In the genomic region with DNA sequence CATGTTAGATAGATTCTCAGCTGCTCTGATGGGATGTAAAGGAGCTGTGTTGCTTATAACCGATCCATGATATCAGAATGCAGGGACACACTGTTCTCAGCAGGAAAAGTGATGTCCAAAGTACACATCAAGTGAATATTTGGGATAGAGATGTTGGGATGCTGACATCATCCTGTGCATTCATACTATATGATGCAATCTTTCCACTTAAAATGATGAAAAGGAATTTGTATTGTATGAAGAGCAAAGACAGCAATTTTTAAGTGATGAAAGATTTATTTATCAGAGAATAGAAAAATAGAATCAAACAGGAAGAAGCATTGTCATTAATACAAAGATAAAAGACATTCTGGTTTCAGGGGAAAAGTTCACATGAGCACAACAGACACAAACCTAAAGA, we compare ENCODE assay signal across 27 cellular contexts.
A peak's percentile ranks its signal among the peaks of the same experiment; 100 is the strongest.
DNase-seq lines count a peak whose midpoint lies in the region; ATAC-seq and TF ChIP-seq lines count a peak whose summit lies in the region.
"Had no signal": no experiment of that assay in that cellular context is flagged by ENCODE, and none has a peak within 500 bp of the region (broad histone marks: within the 10 kb centered on the region; RNA-seq: fewer than 3 reads in every experiment).

No MANE protein-coding gene starts in this region.

- H3K9ac ChIP-seq in BLaER1, result no peak overlapping the region

- TF ChIP-seq CTCF in chondrocyte (IDR thresholded peaks at IDR 0.05) (no peak), upper lobe of left lung (IDR thresholded peaks at IDR 0.05) (no peak), lower leg skin (IDR thresholded peaks at IDR 0.05) (no peak)

- intact Hi-C loops in lower leg skin (cut with DNase I; ENCODE audit: low total_unique reads), result no loop called here

- TF ChIP-seq POLR2A in upper lobe of left lung (IDR thresholded peaks at IDR 0.05), result no peak
- TF ChIP-seq POLR2A in lower leg skin (IDR thresholded peaks at IDR 0.05), result no peak

- H3K27ac ChIP-seq in BLaER1 (peak overlapping the region; percentile 81), KOPT-K1 (ENCODE audit: low read depth, low read length, poor library complexity, severe bottlenecking) (peak overlapping the region; percentile 97), upper lobe of left lung (peak overlapping the region in 1 of 4 donors; percentile 1)
- H3K27ac ChIP-seq: RWPE1, vagina had no signal

- no peak overlapping the region for H3K4me3 Mint-ChIP-seq in chondrocyte (ENCODE audit: unreplicated experiment)
- H3K4me3 Mint-ChIP-seq: activated CD4-positive, alpha-beta T cell treated with anti-CD3 and anti-CD28 coated beads for 36 hours; activated naive CD8-positive, alpha-beta T cell treated with anti-CD3 and anti-CD28 coated beads, Interleukin-2, amount 10 ng/mL, durations not matched to agents 7 days and 5 days; B cell; immature natural killer cell; stimulated activated memory B cell treated with anti-CD40 and anti-IgM and Interleukin-4, amounts not matched to agents 10 μg/mL and 1 μg/mL and 100 μg/mL, for 72 hours; T-helper 1 cell treated with Interleukin-12 subunit alpha and Interleukin-12 subunit beta and Interleukin-4 antibody, amounts not matched to agents 30 μg/mL and 1 μg/mL, for 36 hours had no signal

- H3K4me1 ChIP-seq in BLaER1 (peaks cover 83% of the 10 kb centered on the region), upper lobe of left lung (peaks cover 3 to 7% (median 7%) of the 10 kb centered on the region in 4 donors)
- H3K4me1 ChIP-seq: HAP-1, vagina had no signal

- H3K27ac Mint-ChIP-seq in chondrocyte (ENCODE audit: unreplicated experiment), result peak overlapping the region; percentile 86
- H3K27ac Mint-ChIP-seq: activated CD4-positive, alpha-beta T cell treated with anti-CD3 and anti-CD28 coated beads for 36 hours; activated naive CD8-positive, alpha-beta T cell treated with anti-CD3 and anti-CD28 coated beads, Interleukin-2, amount 10 ng/mL, durations not matched to agents 7 days and 5 days; B cell; immature natural killer cell; stimulated activated memory B cell treated with anti-CD40 and anti-IgM and Interleukin-4, amounts not matched to agents 10 μg/mL and 1 μg/mL and 100 μg/mL, for 72 hours; T-helper 1 cell treated with Interleukin-12 subunit alpha and Interleukin-12 subunit beta and Interleukin-4 antibody, amounts not matched to agents 30 μg/mL and 1 μg/mL, for 36 hours had no signal

- no peaks in the 10 kb centered on the region for H3K27me3 Mint-ChIP-seq in chondrocyte (ENCODE audit: low read depth)

- peaks cover 69% of the 10 kb centered on the region for H3K36me3 ChIP-seq in BLaER1
- peaks cover 28% of the 10 kb centered on the region for H3K36me3 ChIP-seq in KOPT-K1 (ENCODE audit: insufficient read depth, low read length)
- H3K36me3 ChIP-seq in upper lobe of left lung, result peaks cover 0 to 13% (median 1%) of the 10 kb centered on the region in 4 donors
- H3K36me3 ChIP-seq: HAP-1, vagina had no signal

- no peaks in the 10 kb centered on the region for H3K9me3 Mint-ChIP-seq in chondrocyte (ENCODE audit: low read depth)
- H3K9me3 Mint-ChIP-seq: activated naive CD8-positive, alpha-beta T cell treated with anti-CD3 and anti-CD28 coated beads, Interleukin-2, amount 10 ng/mL, durations not matched to agents 7 days and 5 days; immature natural killer cell; stimulated activated memory B cell treated with anti-CD40 and anti-IgM and Interleukin-4, amounts not matched to agents 10 μg/mL and 1 μg/mL and 100 μg/mL, for 72 hours; T-helper 1 cell treated with Interleukin-12 subunit alpha and Interleukin-12 subunit beta and Interleukin-4 antibody, amounts not matched to agents 30 μg/mL and 1 μg/mL, for 36 hours had no signal

- H3K9me3 ChIP-seq in BLaER1 (no peaks in the 10 kb centered on the region), KOPT-K1 (ENCODE audit: insufficient read depth, low read length, poor library complexity, severe bottlenecking) (no peaks in the 10 kb centered on the region), upper lobe of left lung (no peaks in the 10 kb centered on the region)
- H3K9me3 ChIP-seq: HAP-1, vagina had no signal

- ATAC-seq in upper lobe of left lung (ENCODE audit: low FRiP score in 2 of 2) (no peak), GM21381 (IDR thresholded peaks at IDR 0.05; ENCODE audit: unreplicated experiment) (no peak), HG02870 (IDR thresholded peaks at IDR 0.05; ENCODE audit: unreplicated experiment) (no peak)
- ATAC-seq: activated CD4-positive, alpha-beta T cell treated with anti-CD3 and anti-CD28 coated beads for 36 hours; sciatic nerve; stimulated activated memory B cell treated with anti-CD40 and anti-IgM and Interleukin-4, amounts not matched to agents 10 μg/mL and 1 μg/mL and 100 μg/mL, for 72 hours had no signal

- H3K36me3 Mint-ChIP-seq in chondrocyte (ENCODE audit: low read depth), result peaks cover 16% of the 10 kb centered on the region
- H3K36me3 Mint-ChIP-seq: activated naive CD8-positive, alpha-beta T cell treated with anti-CD3 and anti-CD28 coated beads, Interleukin-2, amount 10 ng/mL, durations not matched to agents 7 days and 5 days; immature natural killer cell; stimulated activated memory B cell treated with anti-CD40 and anti-IgM and Interleukin-4, amounts not matched to agents 10 μg/mL and 1 μg/mL and 100 μg/mL, for 72 hours had no signal

- no peak for DNase-seq in chondrocyte (ENCODE audit: low spot score)
- peak; percentile 5 for DNase-seq in foreskin melanocyte
- DNase-seq in upper lobe of left lung, result no peak
- no peak for DNase-seq in lower leg skin (ENCODE audit: low spot score in 2 of 2)
- DNase-seq: activated CD4-positive, alpha-beta T cell treated with anti-CD3 and anti-CD28 coated beads for 36 hours; activated CD8-positive, alpha-beta memory T cell treated with anti-CD3 and anti-CD28 coated beads for 24 hours; activated effector memory CD4-positive, alpha-beta T cell treated with Interleukin-2 at 50 U/mL for 16 hours; activated naive CD8-positive, alpha-beta T cell treated with anti-CD3 and anti-CD28 coated beads, Interleukin-2, amount 10 ng/mL, durations not matched to agents 7 days and 5 days; effector CD8-positive, alpha-beta T cell; erythroblast; GDM1; hypothalamus; immature natural killer cell; Kasumi-1; NCI-H1694; stimulated activated CD4-positive, alpha-beta T cell treated with anti-CD3 and anti-CD28 coated beads, Interleukin-4, amount 100 ng/mL, for 4 hours had no signal

- H4K20me1 ChIP-seq in BLaER1, result no peaks in the 10 kb centered on the region

- peak in 1 of 4 donors; percentile 2 for TF ChIP-seq EP300 in upper lobe of left lung (IDR thresholded peaks at IDR 0.05)

- 60 to 91% methylated on average over 1 of the region's 1 CpG for WGBS in upper lobe of left lung, 2 donors
- WGBS in lower leg skin, 2 donors, result 80 to 81% methylated on average over 1 of the region's 1 CpG

- peak overlapping the region; percentile 69 for H3K4me2 ChIP-seq in BLaER1

- H3K4me3 ChIP-seq in BLaER1, result no peak overlapping the region
- no peak overlapping the region for H3K4me3 ChIP-seq in upper lobe of left lung
- H3K4me3 ChIP-seq in lower leg skin (ENCODE audit: low read depth, poor library complexity, severe bottlenecking), result no peak overlapping the region
- H3K4me3 ChIP-seq: HAP-1, vagina had no signal

- H3K4me1 Mint-ChIP-seq in chondrocyte (ENCODE audit: low read depth), result peaks cover 38% of the 10 kb centered on the region
- H3K4me1 Mint-ChIP-seq: activated naive CD8-positive, alpha-beta T cell treated with anti-CD3 and anti-CD28 coated beads, Interleukin-2, amount 10 ng/mL, durations not matched to agents 7 days and 5 days; B cell; immature natural killer cell; stimulated activated memory B cell treated with anti-CD40 and anti-IgM and Interleukin-4, amounts not matched to agents 10 μg/mL and 1 μg/mL and 100 μg/mL, for 72 hours had no signal

- no peaks in the 10 kb centered on the region for H3K27me3 ChIP-seq in BLaER1
- no peaks in the 10 kb centered on the region for H3K27me3 ChIP-seq in upper lobe of left lung
- H3K27me3 ChIP-seq: vagina had no signal
